Comparison of ENCODE assay signal across 11 cellular contexts in the genomic region with DNA sequence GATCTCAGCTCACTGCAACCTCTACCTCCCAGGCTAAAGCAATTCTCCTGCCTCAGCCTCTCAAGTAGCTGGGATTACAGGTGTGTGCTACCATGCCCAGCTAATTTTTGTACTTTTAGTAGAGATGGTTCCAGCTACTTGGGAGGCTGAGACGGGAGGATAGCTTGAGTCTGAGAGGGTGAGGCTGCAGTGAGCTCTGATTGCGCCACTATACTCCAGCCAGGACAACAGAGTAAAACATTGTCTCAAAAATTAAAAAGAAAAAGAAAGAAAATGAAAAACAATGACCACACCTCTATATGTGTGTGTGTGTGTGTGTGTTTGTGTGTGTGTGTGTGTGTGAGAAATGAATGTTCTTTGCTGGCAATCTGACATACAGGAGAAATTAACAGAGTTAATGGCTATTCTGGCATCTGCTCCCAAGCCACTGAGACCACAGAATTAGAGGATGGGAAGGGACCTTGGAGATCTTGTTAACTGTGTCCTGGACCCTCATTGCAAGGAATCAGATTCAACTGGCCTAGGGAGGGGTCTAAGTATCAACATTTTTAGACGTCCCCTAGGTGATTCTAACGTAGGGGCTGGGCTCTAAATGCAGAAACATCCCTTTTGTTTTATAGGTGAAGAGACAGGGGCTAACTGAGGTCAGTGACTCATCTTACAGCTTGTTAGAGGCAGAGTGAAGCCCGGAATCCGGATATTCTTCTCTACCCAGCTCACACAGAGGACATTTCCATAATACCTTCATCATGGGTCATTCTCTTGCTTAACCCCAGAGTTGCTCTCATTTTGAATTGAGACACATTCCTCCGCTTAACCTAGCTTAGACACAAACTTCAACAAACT. TPM values are rescaled to one million over a fixed set of nuclear protein-coding genes. Genes with fewer than 3 reads are reported as not detected.
A peak's percentile ranks its signal among the peaks of the same experiment; 100 is the strongest.
DNase-seq lines count a peak whose midpoint lies in the region; ATAC-seq and TF ChIP-seq lines count a peak whose summit lies in the region.
"Had no signal": no experiment of that assay in that cellular context is flagged by ENCODE, and none has a peak within 500 bp of the region (broad histone marks: within the 10 kb centered on the region; RNA-seq: fewer than 3 reads in every experiment).

No MANE protein-coding gene starts in this region.

- H3K9me3 ChIP-seq in breast epithelium: no peaks in the 10 kb centered on the region

- H3K27me3 ChIP-seq in breast epithelium: no peaks in the 10 kb centered on the region

- peaks cover 32% of the 10 kb centered on the region for H3K4me1 Mint-ChIP-seq in MCF 10A (ENCODE audit: insufficient read depth, unreplicated experiment)
- H3K4me1 Mint-ChIP-seq in type B pancreatic cell (ENCODE audit: unreplicated experiment): peaks cover 39% of the 10 kb centered on the region
- H3K4me1 Mint-ChIP-seq in activated naive CD8-positive, alpha-beta T cell treated with anti-CD3 and anti-CD28 coated beads for 36 hours: peaks cover 2% of the 10 kb centered on the region

- no peak for TF ChIP-seq POLR2A in breast epithelium (IDR thresholded peaks at IDR 0.05)

- DNase-seq in MCF 10A (ENCODE audit: unreplicated experiment) (peak; percentile 94), breast epithelium (ENCODE audit: low spot score in 2 of 2) (no peak), SKM-1 treated with dmso at 0.1 percent for 144 hours (lab: John Stamatoyannopoulos, UW; ENCODE audit: unreplicated experiment) (peak; percentile 61), glomerular visceral epithelial cell (ENCODE audit: extremely low spot score) (peak; percentile 98), type B pancreatic cell (ENCODE audit: extremely low spot score, unreplicated experiment) (no peak), activated gamma-delta T cell (lab: John Stamatoyannopoulos, UW) (no peak)
- no peak for DNase-seq in activated naive CD8-positive, alpha-beta T cell treated with anti-CD3 and anti-CD28 coated beads for 36 hours
- DNase-seq: NCI-H1436 treated with DMSO at 0.1 percent for 48 hours had no signal

- TF ChIP-seq CTCF in MCF 10A (IDR thresholded peaks at IDR 0.05; ENCODE audit: unreplicated experiment): no peak
- no peak for TF ChIP-seq CTCF in breast epithelium (IDR thresholded peaks at IDR 0.05)
- no peak for TF ChIP-seq CTCF in type B pancreatic cell (conservative IDR thresholded peaks at IDR 0.05)

- CTCF ChIA-PET in MCF 10A (lab: Yijun Ruan, JAX): interaction anchor here (0.6 to 1.3 kb wide), 6 partner anchors 11 to 143 kb away, joined by 3 to 7 read pairs (median 4); no protein-coding TSS in a partner anchor

- intact Hi-C loops in MCF 10A (cut with micrococcal nuclease): loop anchor here (1.0 to 5.0 kb wide), 3 partner anchors 32 to 144 kb away; no protein-coding TSS in a partner anchor
- intact Hi-C loops in breast epithelium (cut with DNase I; ENCODE audit: low total_unique reads): no loop called here

- POLR2A ChIA-PET in MCF 10A (lab: Yijun Ruan, JAX): interaction anchor here (0.6 to 4.5 kb wide), 11 partner anchors 30 to 1948 kb away, joined by 3 to 26 read pairs (median 4); no protein-coding TSS in a partner anchor

- H3K27ac Mint-ChIP-seq in MCF 10A (ENCODE audit: low read depth, unreplicated experiment) (peak overlapping the region; percentile 81), type B pancreatic cell (peak overlapping the region; percentile 91)
- H3K27ac Mint-ChIP-seq in activated naive CD8-positive, alpha-beta T cell treated with anti-CD3 and anti-CD28 coated beads for 36 hours: no peak overlapping the region
- H3K27ac Mint-ChIP-seq: stimulated activated naive CD8-positive, alpha-beta T cell treated with anti-CD3 and anti-CD28 coated beads, Interleukin-15, Interleukin-2, amounts not matched to agents 100 ng/mL and 50 ng/mL, for 24 hours had no signal

- no peaks in the 10 kb centered on the region for H3K9me3 Mint-ChIP-seq in MCF 10A (ENCODE audit: unreplicated experiment)
- H3K9me3 Mint-ChIP-seq in type B pancreatic cell: peaks cover 3% of the 10 kb centered on the region
- no peaks in the 10 kb centered on the region for H3K9me3 Mint-ChIP-seq in activated naive CD8-positive, alpha-beta T cell treated with anti-CD3 and anti-CD28 coated beads for 36 hours
- H3K9me3 Mint-ChIP-seq: stimulated activated naive CD8-positive, alpha-beta T cell treated with anti-CD3 and anti-CD28 coated beads, Interleukin-15, Interleukin-2, amounts not matched to agents 100 ng/mL and 50 ng/mL, for 24 hours had no signal

- H3K36me3 Mint-ChIP-seq in MCF 10A (ENCODE audit: insufficient read depth, unreplicated experiment): no peaks in the 10 kb centered on the region
- H3K36me3 Mint-ChIP-seq in type B pancreatic cell: no peaks in the 10 kb centered on the region
- H3K36me3 Mint-ChIP-seq in activated naive CD8-positive, alpha-beta T cell treated with anti-CD3 and anti-CD28 coated beads for 36 hours: no peaks in the 10 kb centered on the region

- H3K27ac ChIP-seq in breast epithelium: no peak overlapping the region

- peaks cover 0 to 6% of the 10 kb centered on the region in 2 donors for H3K4me1 ChIP-seq in breast epithelium

- no peaks in the 10 kb centered on the region for H3K36me3 ChIP-seq in breast epithelium

- H3K4me3 Mint-ChIP-seq in MCF 10A (ENCODE audit: unreplicated experiment) (peak overlapping the region; percentile 14), type B pancreatic cell (peak overlapping the region; percentile 52)
- no peak overlapping the region for H3K4me3 Mint-ChIP-seq in activated naive CD8-positive, alpha-beta T cell treated with anti-CD3 and anti-CD28 coated beads for 36 hours
- H3K4me3 Mint-ChIP-seq: stimulated activated naive CD8-positive, alpha-beta T cell treated with anti-CD3 and anti-CD28 coated beads, Interleukin-15, Interleukin-2, amounts not matched to agents 100 ng/mL and 50 ng/mL, for 24 hours had no signal

- no peak overlapping the region for H3K4me3 ChIP-seq in breast epithelium

- H3K27me3 Mint-ChIP-seq in MCF 10A (ENCODE audit: insufficient read depth, unreplicated experiment): no peaks in the 10 kb centered on the region
- no peaks in the 10 kb centered on the region for H3K27me3 Mint-ChIP-seq in type B pancreatic cell
- H3K27me3 Mint-ChIP-seq in activated naive CD8-positive, alpha-beta T cell treated with anti-CD3 and anti-CD28 coated beads for 36 hours: peaks cover 6% of the 10 kb centered on the region

- ATAC-seq in GM18873 (IDR thresholded peaks at IDR 0.05; ENCODE audit: low FRiP score, unreplicated experiment): no peak
- ATAC-seq: sciatic nerve had no signal

- BruUV-seq in MCF 10A (replicated peaks; lab: Mats Ljungman, UMichigan): no TSS peak

RNA-seq across cellular contexts. Expression of gene MARCHF10, which starts 16.4 kb away (rescaled TPM):
- total RNA-seq in MCF 10A (2022) (not detected in 2 replicates), breast epithelium (under 1 TPM in 2 of 3 donors, not detected in 1; under 0.01 to 0.16 TPM), type B pancreatic cell (ENCODE audit: low replicate concordance) (not detected in 2 replicates)
- not detected for total RNA-seq in activated naive CD8-positive, alpha-beta T cell treated with anti-CD3 and anti-CD28 coated beads for 36 hours

Comparison
In these comparisons a context has a peak if more than half of its experiments do, and no peak if none do; other contexts are left out.
1. DNase-seq: peak in MCF 10A (single experiment), SKM-1 treated with dmso at 0.1 percent for 144 hours (single experiment) and glomerular visceral epithelial cell (single experiment); none in breast epithelium (0 of 2), type B pancreatic cell (single experiment), activated gamma-delta T cell (single experiment) and activated naive CD8-positive, alpha-beta T cell treated with anti-CD3 and anti-CD28 coated beads for 36 hours (single experiment).